ENCODE assay signal across 1 cellular context in genomic region chr4:22515145-22515887, GRCh38.
TF ChIP-seq lines count a peak whose summit lies in the region.

No MANE protein-coding gene starts in this region.

TF ChIP-seq in HepG2, 621 proteins besides CTCF, POLR2A, EP300 and RAD21 (continued from another document and continues in another):
- TF ChIP-seq, protein P1, sequence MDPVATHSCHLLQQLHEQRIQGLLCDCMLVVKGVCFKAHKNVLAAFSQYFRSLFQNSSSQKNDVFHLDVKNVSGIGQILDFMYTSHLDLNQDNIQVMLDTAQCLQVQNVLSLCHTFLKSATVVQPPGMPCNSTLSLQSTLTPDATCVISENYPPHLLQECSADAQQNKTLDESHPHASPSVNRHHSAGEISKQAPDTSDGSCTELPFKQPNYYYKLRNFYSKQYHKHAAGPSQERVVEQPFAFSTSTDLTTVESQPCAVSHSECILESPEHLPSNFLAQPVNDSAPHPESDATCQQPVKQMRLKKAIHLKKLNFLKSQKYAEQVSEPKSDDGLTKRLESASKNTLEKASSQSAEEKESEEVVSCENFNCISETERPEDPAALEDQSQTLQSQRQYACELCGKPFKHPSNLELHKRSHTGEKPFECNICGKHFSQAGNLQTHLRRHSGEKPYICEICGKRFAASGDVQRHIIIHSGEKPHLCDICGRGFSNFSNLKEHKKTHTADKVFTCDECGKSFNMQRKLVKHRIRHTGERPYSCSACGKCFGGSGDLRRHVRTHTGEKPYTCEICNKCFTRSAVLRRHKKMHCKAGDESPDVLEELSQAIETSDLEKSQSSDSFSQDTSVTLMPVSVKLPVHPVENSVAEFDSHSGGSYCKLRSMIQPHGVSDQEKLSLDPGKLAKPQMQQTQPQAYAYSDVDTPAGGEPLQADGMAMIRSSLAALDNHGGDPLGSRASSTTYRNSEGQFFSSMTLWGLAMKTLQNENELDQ (CRISPR knock-in tag; IDR thresholded peaks at IDR 0.05; ENCODE audit: borderline replicate concordance): no peak
- 0 out of 2 replicates have a peak, but pooled peaks have one; percentile 10 for TF ChIP-seq ZNF644 (CRISPR knock-in tag; IDR thresholded peaks at IDR 0.05; ENCODE audit: low read depth)
- no peak for TF ChIP-seq CREBL2 (CRISPR knock-in tag; IDR thresholded peaks at IDR 0.05; ENCODE audit: borderline replicate concordance)
- TF ChIP-seq ZNF605 (CRISPR knock-in tag; IDR thresholded peaks at IDR 0.05): 0 out of 2 replicates have a peak, but pooled peaks have one; percentile 44
- peak; percentile 68 for TF ChIP-seq BHLHE40 (IDR thresholded peaks at IDR 0.05; ENCODE audit: low read length)
- no peak for TF ChIP-seq RBM22 (optimal IDR thresholded peaks at IDR 0.05; ENCODE audit: low read length)
- TF ChIP-seq, protein P2, sequence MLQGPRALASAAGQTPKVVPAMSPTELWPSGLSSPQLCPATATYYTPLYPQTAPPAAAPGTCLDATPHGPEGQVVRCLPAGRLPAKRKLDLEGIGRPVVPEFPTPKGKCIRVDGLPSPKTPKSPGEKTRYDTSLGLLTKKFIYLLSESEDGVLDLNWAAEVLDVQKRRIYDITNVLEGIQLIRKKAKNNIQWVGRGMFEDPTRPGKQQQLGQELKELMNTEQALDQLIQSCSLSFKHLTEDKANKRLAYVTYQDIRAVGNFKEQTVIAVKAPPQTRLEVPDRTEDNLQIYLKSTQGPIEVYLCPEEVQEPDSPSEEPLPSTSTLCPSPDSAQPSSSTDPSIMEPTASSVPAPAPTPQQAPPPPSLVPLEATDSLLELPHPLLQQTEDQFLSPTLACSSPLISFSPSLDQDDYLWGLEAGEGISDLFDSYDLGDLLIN (CRISPR knock-in tag; IDR thresholded peaks at IDR 0.05; ENCODE audit: borderline replicate concordance): 0 out of 2 replicates have a peak, but pooled peaks have one; percentile 29
- no peak for TF ChIP-seq PHF5A (CRISPR knock-in tag; IDR thresholded peaks at IDR 0.05; ENCODE audit: low read depth, unreplicated experiment)
- TF ChIP-seq, protein P3, sequence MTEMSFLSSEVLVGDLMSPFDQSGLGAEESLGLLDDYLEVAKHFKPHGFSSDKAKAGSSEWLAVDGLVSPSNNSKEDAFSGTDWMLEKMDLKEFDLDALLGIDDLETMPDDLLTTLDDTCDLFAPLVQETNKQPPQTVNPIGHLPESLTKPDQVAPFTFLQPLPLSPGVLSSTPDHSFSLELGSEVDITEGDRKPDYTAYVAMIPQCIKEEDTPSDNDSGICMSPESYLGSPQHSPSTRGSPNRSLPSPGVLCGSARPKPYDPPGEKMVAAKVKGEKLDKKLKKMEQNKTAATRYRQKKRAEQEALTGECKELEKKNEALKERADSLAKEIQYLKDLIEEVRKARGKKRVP (CRISPR knock-in tag; IDR thresholded peaks at IDR 0.05): no peak
- peak; percentile 88 for TF ChIP-seq SAP130 (CRISPR knock-in tag; IDR thresholded peaks at IDR 0.05; ENCODE audit: low read depth)
- no peak for TF ChIP-seq ZNF354B (CRISPR knock-in tag; IDR thresholded peaks at IDR 0.05)
- no peak for TF ChIP-seq ZNF749 (CRISPR knock-in tag; IDR thresholded peaks at IDR 0.05; ENCODE audit: borderline replicate concordance)
- TF ChIP-seq NR3C1 (CRISPR knock-in tag; IDR thresholded peaks at IDR 0.05): no peak
- peak; percentile 42; the same call in 1 of the 2 replicates for TF ChIP-seq ZNF839 (CRISPR knock-in tag; IDR thresholded peaks at IDR 0.05; ENCODE audit: borderline replicate concordance)
- TF ChIP-seq SP1 (IDR thresholded peaks at IDR 0.05): no peak
- peak; percentile 68 for TF ChIP-seq SP1 (CRISPR knock-in tag; IDR thresholded peaks at IDR 0.05)
- peak; percentile 57; the same call in 1 of the 2 replicates for TF ChIP-seq MAF1 (CRISPR knock-in tag; IDR thresholded peaks at IDR 0.05; ENCODE audit: borderline replicate concordance)
- TF ChIP-seq U2AF1 (optimal IDR thresholded peaks at IDR 0.05; ENCODE audit: low read depth, low read length): no peak
- TF ChIP-seq TBP (CRISPR knock-in tag; IDR thresholded peaks at IDR 0.05): no peak
- TF ChIP-seq RAD51 (IDR thresholded peaks at IDR 0.05; ENCODE audit: borderline replicate concordance): no peak
- no peak for TF ChIP-seq RFX3 (CRISPR knock-in tag; IDR thresholded peaks at IDR 0.05)
- TF ChIP-seq XBP1 (CRISPR knock-in tag; IDR thresholded peaks at IDR 0.05): no peak; the same call in 1 of the 2 replicates
- TF ChIP-seq KLF6 (CRISPR knock-in tag; IDR thresholded peaks at IDR 0.05): peak; percentile 37; the same call in 1 of the 2 replicates
- TF ChIP-seq NCOR1 (IDR thresholded peaks at IDR 0.05; ENCODE audit: borderline replicate concordance, low read length): no peak
- TF ChIP-seq IRX3 (CRISPR knock-in tag; IDR thresholded peaks at IDR 0.05; ENCODE audit: borderline replicate concordance, low read depth): peak; percentile 14; the same call in 1 of the 2 replicates
- no peak; the same call in 1 of the 2 replicates for TF ChIP-seq ARHGAP35 (CRISPR knock-in tag; IDR thresholded peaks at IDR 0.05; ENCODE audit: borderline replicate concordance)
- TF ChIP-seq KLF15 (CRISPR knock-in tag; IDR thresholded peaks at IDR 0.05; ENCODE audit: borderline replicate concordance): no peak
- TF ChIP-seq DNMT1 (CRISPR knock-in tag; IDR thresholded peaks at IDR 0.05): no peak
- TF ChIP-seq KLF12 (CRISPR knock-in tag; IDR thresholded peaks at IDR 0.05; ENCODE audit: borderline replicate concordance): no peak
- TF ChIP-seq TRAFD1 (CRISPR knock-in tag; IDR thresholded peaks at IDR 0.05; ENCODE audit: borderline replicate concordance): no peak
- TF ChIP-seq ZFP90 (CRISPR knock-in tag; IDR thresholded peaks at IDR 0.05; ENCODE audit: borderline replicate concordance): peak; percentile 52; the same call in 1 of the 2 replicates
- TF ChIP-seq KLF11 (CRISPR knock-in tag; IDR thresholded peaks at IDR 0.05): 0 out of 2 replicates have a peak, but pooled peaks have one; percentile 51
- no peak for TF ChIP-seq BATF2 (CRISPR knock-in tag; IDR thresholded peaks at IDR 0.05)
- no peak for TF ChIP-seq JUNB (CRISPR knock-in tag; IDR thresholded peaks at IDR 0.05; ENCODE audit: borderline replicate concordance)
- TF ChIP-seq NPAS2 (CRISPR knock-in tag; IDR thresholded peaks at IDR 0.05; ENCODE audit: borderline replicate concordance): no peak
- no peak for TF ChIP-seq ZNF18 (CRISPR knock-in tag; IDR thresholded peaks at IDR 0.05; ENCODE audit: insufficient replicate concordance)
- TF ChIP-seq FOXM1 (CRISPR knock-in tag; IDR thresholded peaks at IDR 0.05): no peak
- TF ChIP-seq ZNF317 (CRISPR knock-in tag; IDR thresholded peaks at IDR 0.05): 0 out of 2 replicates have a peak, but pooled peaks have one; percentile 23
- no peak for TF ChIP-seq TCF7L2 (IDR thresholded peaks at IDR 0.05; ENCODE audit: low read depth, low read length)
- TF ChIP-seq ZBED4 (CRISPR knock-in tag; IDR thresholded peaks at IDR 0.05; ENCODE audit: borderline replicate concordance): no peak; the same call in 1 of the 2 replicates
- peak; percentile 94 for TF ChIP-seq ZNF557 (CRISPR knock-in tag; IDR thresholded peaks at IDR 0.05)
- TF ChIP-seq, protein P4, sequence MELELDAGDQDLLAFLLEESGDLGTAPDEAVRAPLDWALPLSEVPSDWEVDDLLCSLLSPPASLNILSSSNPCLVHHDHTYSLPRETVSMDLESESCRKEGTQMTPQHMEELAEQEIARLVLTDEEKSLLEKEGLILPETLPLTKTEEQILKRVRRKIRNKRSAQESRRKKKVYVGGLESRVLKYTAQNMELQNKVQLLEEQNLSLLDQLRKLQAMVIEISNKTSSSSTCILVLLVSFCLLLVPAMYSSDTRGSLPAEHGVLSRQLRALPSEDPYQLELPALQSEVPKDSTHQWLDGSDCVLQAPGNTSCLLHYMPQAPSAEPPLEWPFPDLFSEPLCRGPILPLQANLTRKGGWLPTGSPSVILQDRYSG (CRISPR knock-in tag; IDR thresholded peaks at IDR 0.05): 0 out of 2 replicates have a peak, but pooled peaks have one; percentile 35
- no peak for TF ChIP-seq SRF (IDR thresholded peaks at IDR 0.05; ENCODE audit: low read depth, low read length)
- no peak for TF ChIP-seq ZNF883 (CRISPR knock-in tag; IDR thresholded peaks at IDR 0.05; ENCODE audit: not compliant biosample characterization)
- TF ChIP-seq ZNF530 (CRISPR knock-in tag; IDR thresholded peaks at IDR 0.05; ENCODE audit: low read depth): 0 out of 2 replicates have a peak, but pooled peaks have one; percentile 45
- no peak for TF ChIP-seq ONECUT2 (CRISPR knock-in tag; IDR thresholded peaks at IDR 0.05)
- TF ChIP-seq WIZ (CRISPR knock-in tag; IDR thresholded peaks at IDR 0.05): no peak
- no peak for TF ChIP-seq NFYC (CRISPR knock-in tag; IDR thresholded peaks at IDR 0.05)
- TF ChIP-seq HNF4G (IDR thresholded peaks at IDR 0.05; ENCODE audit: borderline replicate concordance, low read depth, low read length): no peak
- no peak; the same call in 1 of the 2 replicates for TF ChIP-seq HNF4G (CRISPR knock-in tag; IDR thresholded peaks at IDR 0.05; ENCODE audit: borderline replicate concordance, low read depth)
- no peak for TF ChIP-seq DBP (CRISPR knock-in tag; IDR thresholded peaks at IDR 0.05; ENCODE audit: not compliant biosample characterization)
- no peak for TF ChIP-seq JARID2 (CRISPR knock-in tag; IDR thresholded peaks at IDR 0.05; ENCODE audit: insufficient replicate concordance)
- TF ChIP-seq SMARCC2 (IDR thresholded peaks at IDR 0.05): no peak
- TF ChIP-seq KLF13 (CRISPR knock-in tag; IDR thresholded peaks at IDR 0.05): no peak
- TF ChIP-seq ZNF33A (CRISPR knock-in tag; IDR thresholded peaks at IDR 0.05; ENCODE audit: borderline replicate concordance): no peak
- peak; percentile 70; the same call in 1 of the 2 replicates for TF ChIP-seq ZNF256 (CRISPR knock-in tag; conservative IDR thresholded peaks at IDR 0.05)
